ENCODE assay signal across 24 cellular contexts in the genomic region with DNA sequence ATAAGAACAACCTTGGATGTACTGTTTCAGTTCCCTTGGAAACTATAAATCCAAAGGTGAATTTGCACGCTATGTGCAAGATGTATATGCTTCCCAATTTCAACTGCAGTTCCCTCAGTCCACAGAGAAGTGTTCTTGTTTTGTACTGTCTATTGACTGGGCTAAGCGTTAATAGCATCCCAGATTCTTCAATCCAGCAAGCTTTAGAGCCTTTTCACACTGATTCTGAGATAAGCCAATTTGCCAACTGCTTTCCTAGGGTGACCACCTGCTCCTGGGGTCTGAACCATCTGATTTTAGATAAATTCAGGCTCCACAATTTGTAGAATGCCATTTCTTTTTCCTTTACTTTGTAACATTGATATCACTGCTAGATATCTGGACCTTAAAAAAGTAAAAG.
DNase-seq lines count a peak whose midpoint lies in the region; ATAC-seq and TF ChIP-seq lines count a peak whose summit lies in the region.
"Had no signal": no experiment of that assay in that cellular context is flagged by ENCODE, and none has a peak within 500 bp of the region (broad histone marks: within the 10 kb centered on the region; RNA-seq: fewer than 3 reads in every experiment).

No MANE protein-coding gene starts in this region.

- no peaks in the 10 kb centered on the region for H3K36me3 Mint-ChIP-seq in neural progenitor cell
- H3K36me3 Mint-ChIP-seq: CD14-positive monocyte; CD8-positive, alpha-beta memory T cell; T-cell had no signal

- peak overlapping the region; percentile 30 for H3K4me2 ChIP-seq in neural progenitor cell
- H3K4me2 ChIP-seq: PC-9 had no signal

- no peak overlapping the region for H3K27ac Mint-ChIP-seq in neural progenitor cell
- H3K27ac Mint-ChIP-seq: CD14-positive monocyte; CD8-positive, alpha-beta memory T cell; T-cell had no signal

- H3K36me3 ChIP-seq in neural progenitor cell = no peaks in the 10 kb centered on the region
- H3K36me3 ChIP-seq: BE2C, MG63, SJCRH30 had no signal

- H3K4me3 ChIP-seq in neural progenitor cell = no peak overlapping the region
- H3K4me3 ChIP-seq: MG63, PC-9, SJCRH30 had no signal

- TF ChIP-seq CTCF in neural progenitor cell (IDR thresholded peaks at IDR 0.05) = no peak

- peaks cover 48% of the 10 kb centered on the region for H3K4me1 ChIP-seq in neural progenitor cell
- H3K4me1 ChIP-seq: BE2C had no signal

- no peaks in the 10 kb centered on the region for H3K27me3 ChIP-seq in neural progenitor cell
- H3K27me3 ChIP-seq: BE2C, MG63, SJCRH30 had no signal

- peaks cover 80% of the 10 kb centered on the region for H3K79me2 ChIP-seq in neural progenitor cell (ENCODE audit: low read depth)

- ATAC-seq in GM18861 (IDR thresholded peaks at IDR 0.05; ENCODE audit: unreplicated experiment) = no peak
- ATAC-seq: Right ventricle myocardium inferior, T-cell had no signal

- no peaks in the 10 kb centered on the region for H3K9me3 Mint-ChIP-seq in neural progenitor cell
- H3K9me3 Mint-ChIP-seq: CD14-positive monocyte, T-cell had no signal

- peaks cover 32% of the 10 kb centered on the region for H3K4me1 Mint-ChIP-seq in neural progenitor cell
- H3K4me1 Mint-ChIP-seq: CD8-positive, alpha-beta memory T cell; T-cell had no signal

- peaks cover 13% of the 10 kb centered on the region for H3F3A ChIP-seq in neural progenitor cell (ENCODE audit: low read depth)

- H3K27ac ChIP-seq in neural progenitor cell = no peak overlapping the region
- H3K27ac ChIP-seq: PC-9, SJCRH30 had no signal

- DNase-seq in NCI-H2081 (lab: John Stamatoyannopoulos, UW) (peak; percentile 30 to 73), NCI-H2081 treated with DMSO at 0.1 percent for 48 hours (lab: John Stamatoyannopoulos, UW) (no peak), NCI-H146 (lab: John Stamatoyannopoulos, UW) (peak; percentile 76), NCI-H82 (lab: John Stamatoyannopoulos, UW) (peak; percentile 90), neural progenitor cell (ENCODE audit: low spot score) (no peak), NCI-H128 (lab: John Stamatoyannopoulos, UW; ENCODE audit: unreplicated experiment) (no peak)
- DNase-seq: 8988T; ACHN; BE2C; CD8-positive, alpha-beta memory T cell; DMS53; GOT3; HCEC 1CT; IMR-90; KG1; MG63; NCI-H1694 treated with DMSO at 0.1 percent for 48 hours; NCI-H510A; PC-9; SJCRH30; T-cell had no signal

- H3K27me3 Mint-ChIP-seq in neural progenitor cell (ENCODE audit: insufficient read depth, low read depth) = no peaks in the 10 kb centered on the region

- no peak overlapping the region for H3K4me3 Mint-ChIP-seq in neural progenitor cell
- H3K4me3 Mint-ChIP-seq: CD14-positive monocyte; CD8-positive, alpha-beta memory T cell; T-cell had no signal

- no peaks in the 10 kb centered on the region for H3K9me3 ChIP-seq in neural progenitor cell (ENCODE audit: low read depth)
- H3K9me3 ChIP-seq: BE2C, MG63, SJCRH30 had no signal

- H2AFZ ChIP-seq in neural progenitor cell (replicated peaks) = no peak overlapping the region
- H2AFZ ChIP-seq: PC-9 had no signal

- no peak overlapping the region for H3K9ac ChIP-seq in neural progenitor cell

- H4K20me1 ChIP-seq in neural progenitor cell (ENCODE audit: low read depth) = peaks cover 43% of the 10 kb centered on the region

Comparison
In these comparisons a context has a peak if more than half of its experiments do, and no peak if none do; other contexts are left out.
1. DNase-seq: peak in NCI-H2081 (2 of 2), NCI-H146 (single experiment) and NCI-H82 (single experiment); none in NCI-H2081 treated with DMSO at 0.1 percent for 48 hours (single experiment), neural progenitor cell (single experiment) and NCI-H128 (single experiment).